In genomic region chr15:93028111-93028631, GRCh38 we compare ENCODE assay signal across 9 cellular contexts.
DNase-seq lines count a peak whose midpoint lies in the region; ATAC-seq and TF ChIP-seq lines count a peak whose summit lies in the region.
"Had no signal": no experiment of that assay in that cellular context is flagged by ENCODE, and none has a peak within 500 bp of the region (broad histone marks: within the 10 kb centered on the region; RNA-seq: fewer than 3 reads in every experiment).

No MANE protein-coding gene starts in this region.

- peak overlapping the region; percentile 53 for H3K4me3 Mint-ChIP-seq in dendritic cell treated with granulocyte-macrophage colony-stimulating factor and Interleukin-4, amounts not matched to agents 40 ng/mL and 50 ng/mL, for 4 days
- H3K4me3 Mint-ChIP-seq in type B pancreatic cell = no peak overlapping the region
- H3K4me3 Mint-ChIP-seq: CD8-positive, alpha-beta T cell had no signal

- intact Hi-C loops in dendritic cell treated with granulocyte-macrophage colony-stimulating factor and Interleukin-4, amounts not matched to agents 40 ng/mL and 50 ng/mL, for 4 days (cut with micrococcal nuclease) = no loop called here

- DNase-seq in activated effector memory CD4-positive, alpha-beta T cell treated with anti-CD3 and anti-CD28 coated beads, Interleukin-2, amount 50 U/mL, for 16 hours = peak; percentile 56
- DNase-seq in activated effector memory CD4-positive, alpha-beta T cell treated with Interleukin-2 at 50 U/mL for 16 hours = no peak
- no peak for DNase-seq in type B pancreatic cell (ENCODE audit: extremely low spot score, unreplicated experiment)
- DNase-seq in middle frontal gyrus (ENCODE audit: extremely low spot score, low spot score) = no peak
- DNase-seq in activated CD4-positive, CD25-positive, alpha-beta regulatory T cell treated with anti-CD3 and anti-CD28 coated beads, Interleukin-2, amount 50 U/mL, for 72 hours = no peak

- H3K9ac ChIP-seq in muscle layer of colon (ENCODE audit: low read length) = peak overlapping the region; percentile 10

- peak overlapping the region; percentile 95 for H3K27ac Mint-ChIP-seq in dendritic cell treated with granulocyte-macrophage colony-stimulating factor and Interleukin-4, amounts not matched to agents 40 ng/mL and 50 ng/mL, for 4 days
- H3K27ac Mint-ChIP-seq in type B pancreatic cell = peak overlapping the region; percentile 34
- H3K27ac Mint-ChIP-seq: CD8-positive, alpha-beta T cell had no signal

- peaks cover 33% of the 10 kb centered on the region for H3K36me3 ChIP-seq in muscle layer of colon (ENCODE audit: insufficient read depth, low read length)

- H3K9me3 Mint-ChIP-seq in dendritic cell treated with granulocyte-macrophage colony-stimulating factor and Interleukin-4, amounts not matched to agents 40 ng/mL and 50 ng/mL, for 4 days = no peaks in the 10 kb centered on the region
- no peaks in the 10 kb centered on the region for H3K9me3 Mint-ChIP-seq in type B pancreatic cell
- H3K9me3 Mint-ChIP-seq: CD8-positive, alpha-beta T cell had no signal

- H3K4me1 Mint-ChIP-seq in dendritic cell treated with granulocyte-macrophage colony-stimulating factor and Interleukin-4, amounts not matched to agents 40 ng/mL and 50 ng/mL, for 4 days (ENCODE audit: low read depth) = peaks cover 75% of the 10 kb centered on the region
- H3K4me1 Mint-ChIP-seq in type B pancreatic cell (ENCODE audit: unreplicated experiment) = peaks cover 25% of the 10 kb centered on the region

- no peaks in the 10 kb centered on the region for H3K9me3 ChIP-seq in muscle layer of colon (ENCODE audit: low read length)

- peak overlapping the region; percentile 98 for H3K27ac ChIP-seq in muscle layer of colon (ENCODE audit: low read depth, low read length)

- ATAC-seq in GM21576 (IDR thresholded peaks at IDR 0.05; ENCODE audit: unreplicated experiment) = no peak
- ATAC-seq: CD8-positive, alpha-beta T cell had no signal

- H3K4me1 ChIP-seq in muscle layer of colon (ENCODE audit: insufficient read depth, low read length) = peaks cover 49% of the 10 kb centered on the region

- H3K27me3 Mint-ChIP-seq in dendritic cell treated with granulocyte-macrophage colony-stimulating factor and Interleukin-4, amounts not matched to agents 40 ng/mL and 50 ng/mL, for 4 days = peaks cover 7% of the 10 kb centered on the region
- no peaks in the 10 kb centered on the region for H3K27me3 Mint-ChIP-seq in type B pancreatic cell

- no peak for TF ChIP-seq CTCF in type B pancreatic cell (conservative IDR thresholded peaks at IDR 0.05)

- H3K4me3 ChIP-seq in muscle layer of colon (ENCODE audit: low read depth in 1 of 2, low read length in 2 of 2) = peak overlapping the region in 1 of 2 donors; percentile 12

- H3K36me3 Mint-ChIP-seq in dendritic cell treated with granulocyte-macrophage colony-stimulating factor and Interleukin-4, amounts not matched to agents 40 ng/mL and 50 ng/mL, for 4 days (ENCODE audit: low read depth) = peaks cover 55% of the 10 kb centered on the region
- H3K36me3 Mint-ChIP-seq in type B pancreatic cell = peaks cover 17% of the 10 kb centered on the region

- H3K27me3 ChIP-seq in muscle layer of colon (ENCODE audit: control insufficient read depth in 1 of 2, insufficient read depth in 2 of 2, low read length in 2 of 2) = no peaks in the 10 kb centered on the region
